In genomic region chr1:61922950-61923480, GRCh38 we compare ENCODE assay signal across 29 cellular contexts.
"Had no signal": no experiment of that assay in that cellular context is flagged by ENCODE, and none has a peak within 500 bp of the region (broad histone marks: within the 10 kb centered on the region; RNA-seq: fewer than 3 reads in every experiment).

No MANE protein-coding gene starts in this region.

- DNase-seq: activated B cell treated with CpG ODN at 0.5 μM for 24 hours; activated CD4-positive, alpha-beta T cell treated with anti-CD3 and anti-CD28 coated beads for 48 hours; activated CD4-positive, alpha-beta T cell treated with anti-CD3 and anti-CD28 coated beads, Interleukin-2, amount 50 U/mL, for 1 hour; activated CD4-positive, alpha-beta T cell treated with anti-CD3 and anti-CD28 coated beads, Interleukin-2, amount 50 U/mL, for 48 hours; activated CD8-positive, alpha-beta memory T cell treated with anti-CD3 and anti-CD28 coated beads for 24 hours; activated CD8-positive, alpha-beta T cell treated with anti-CD3 and anti-CD28 coated beads for 36 hours; activated effector memory CD4-positive, alpha-beta T cell treated with Interleukin-2 at 50 U/mL for 16 hours; activated gamma-delta T cell treated with Interleukin-2 at 50 U/mL for 16 hours; activated naive CD4-positive, alpha-beta T cell treated with anti-CD3 and anti-CD28 coated beads, Interleukin-2, amount 50 U/mL, for 16 hours; activated naive CD4-positive, alpha-beta T cell treated with Interleukin-2 at 50 U/mL for 16 hours; activated T-cell treated with anti-CD3 and anti-CD28 coated beads, Interleukin-2, amount 50 U/mL, for 4 hours; amniotic stem cell; anterior cingulate cortex; brain microvascular endothelial cell; dorsolateral prefrontal cortex; effector memory CD4-positive, alpha-beta T cell; erythroblast; foreskin keratinocyte; gastrocnemius medialis; glutamatergic neuron; heart left ventricle had no signal

- H3K27me3 ChIP-seq: brain microvascular endothelial cell, dorsolateral prefrontal cortex, esophagus muscularis mucosa, foreskin keratinocyte, gastrocnemius medialis, heart left ventricle had no signal

- H3K27ac ChIP-seq: brain microvascular endothelial cell, coronary artery, dorsolateral prefrontal cortex, esophagus muscularis mucosa, foreskin keratinocyte, gastrocnemius medialis, heart left ventricle, VCaP had no signal

- H3K4me3 ChIP-seq: coronary artery, dorsolateral prefrontal cortex, esophagus muscularis mucosa, gastrocnemius medialis, heart left ventricle had no signal

- H3K9me3 Mint-ChIP-seq: activated B cell treated with CpG ODN at 0.5 μM for 24 hours; activated CD8-positive, alpha-beta T cell treated with anti-CD3 and anti-CD28 coated beads for 36 hours; activated T-cell treated with anti-CD3 and anti-CD28 coated beads, Interleukin-2, amount 50 U/mL, for 4 hours; activated T-helper 17 cell treated with anti-CD3 and anti-CD28 coated beads, Interleukin-2, amount 50 U/mL, for 72 hours; dendritic cell treated with granulocyte-macrophage colony-stimulating factor and Interleukin-4, amounts not matched to agents 40 ng/mL and 50 ng/mL, for 4 days had no signal

- H3K4me3 Mint-ChIP-seq: activated B cell treated with CpG ODN at 0.5 μM for 24 hours; activated CD8-positive, alpha-beta T cell treated with anti-CD3 and anti-CD28 coated beads for 36 hours; activated naive CD8-positive, alpha-beta T cell; activated T-cell treated with anti-CD3 and anti-CD28 coated beads, Interleukin-2, amount 50 U/mL, for 4 hours; activated T-helper 17 cell treated with anti-CD3 and anti-CD28 coated beads, Interleukin-2, amount 50 U/mL, for 72 hours; central memory CD8-positive, alpha-beta T cell; dendritic cell treated with granulocyte-macrophage colony-stimulating factor and Interleukin-4, amounts not matched to agents 40 ng/mL and 50 ng/mL, for 4 days had no signal

- H3K36me3 ChIP-seq: brain microvascular endothelial cell, heart left ventricle had no signal

- H3K27ac Mint-ChIP-seq: activated B cell treated with CpG ODN at 0.5 μM for 24 hours; activated CD8-positive, alpha-beta T cell treated with anti-CD3 and anti-CD28 coated beads for 36 hours; activated naive CD8-positive, alpha-beta T cell; activated T-helper 17 cell treated with anti-CD3 and anti-CD28 coated beads, Interleukin-2, amount 50 U/mL, for 72 hours; dendritic cell treated with granulocyte-macrophage colony-stimulating factor and Interleukin-4, amounts not matched to agents 40 ng/mL and 50 ng/mL, for 4 days had no signal

- H3K27me3 Mint-ChIP-seq: activated B cell treated with CpG ODN at 0.5 μM for 24 hours; activated CD8-positive, alpha-beta T cell treated with anti-CD3 and anti-CD28 coated beads for 36 hours; activated naive CD8-positive, alpha-beta T cell; activated T-helper 17 cell treated with anti-CD3 and anti-CD28 coated beads, Interleukin-2, amount 50 U/mL, for 72 hours; central memory CD8-positive, alpha-beta T cell; dendritic cell treated with granulocyte-macrophage colony-stimulating factor and Interleukin-4, amounts not matched to agents 40 ng/mL and 50 ng/mL, for 4 days had no signal

- ATAC-seq: activated CD4-positive, CD25-positive, alpha-beta regulatory T cell treated with anti-CD3 and anti-CD28 coated beads, Interleukin-2, amount 50 U/mL, for 24 hours; activated CD8-positive, alpha-beta T cell treated with anti-CD3 and anti-CD28 coated beads for 36 hours; activated T-cell treated with anti-CD3 and anti-CD28 coated beads, Interleukin-2, amount 50 U/mL, for 4 hours; activated T-helper 17 cell treated with anti-CD3 and anti-CD28 coated beads, Interleukin-2, amount 50 U/mL, for 72 hours; foreskin keratinocyte; gastrocnemius medialis; heart left ventricle had no signal

- H3K4me1 Mint-ChIP-seq: activated B cell treated with CpG ODN at 0.5 μM for 24 hours; activated T-helper 17 cell treated with anti-CD3 and anti-CD28 coated beads, Interleukin-2, amount 50 U/mL, for 72 hours; central memory CD8-positive, alpha-beta T cell had no signal

- H3K4me1 ChIP-seq: esophagus muscularis mucosa, foreskin keratinocyte, gastrocnemius medialis, heart left ventricle had no signal
